ENCODE assay signal across 8 cellular contexts in genomic region chr14:91060472-91061308, GRCh38. TPM values are rescaled to one million over a fixed set of nuclear protein-coding genes. Genes with fewer than 3 reads are reported as not detected.
DNase-seq lines count a peak whose midpoint lies in the region; ATAC-seq and TF ChIP-seq lines count a peak whose summit lies in the region.

Gene RPS6KA5 (minus strand): TSS chr14:91060641. CDS start chr14:91060434, 207 bp downstream.

- DNase-seq in AG10803 (ENCODE audit: low read depth) (peak; percentile 100), NCI-H460 (ENCODE audit: extremely low read depth, low read depth) (peak; percentile 100), cerebellar nuclear complex (lab: John Stamatoyannopoulos, UW) (peak; percentile 100), islet precursor cell (peak; percentile 100)
- peak; percentile 99 for DNase-seq in activated CD4-positive, CD25-positive, alpha-beta regulatory T cell treated with anti-CD3 and anti-CD28 coated beads, Interleukin-2, amount 50 U/mL, for 72 hours
- peak; percentile 98 to 100 (median 100) for DNase-seq in stimulated activated CD4-positive, alpha-beta T cell treated with anti-CD3 and anti-CD28 coated beads, Interleukin-12 subunit alpha, Interleukin-12 subunit beta, amount 100 ng/mL, for 48 hours (ENCODE audit: low read depth in 2 of 3, low spot score in 1 of 3)

- ATAC-seq in GM19043 (IDR thresholded peaks at IDR 0.05; ENCODE audit: low read depth, unreplicated experiment) (peak; percentile 86), HG03378 (IDR thresholded peaks at IDR 0.05; ENCODE audit: unreplicated experiment) (peak; percentile 91)

- H3K4me3 ChIP-seq in AG10803 (ENCODE audit: low read length) = peak within 1 kb of the TSS; percentile 82

- no peak for TF ChIP-seq CTCF in AG10803 (conservative IDR thresholded peaks at IDR 0.05; ENCODE audit: low read length)

RNA-seq across cellular contexts. Expression of gene RPS6KA5, which starts in this region (rescaled TPM):
- total RNA-seq in NCI-H460 (2014; rRNA removed; shearing (Covaris generic)) = 4.6 TPM in 2 replicates
- 3.5 and 3.6 TPM in 2 replicates for polyA plus RNA-seq in NCI-H460 (2014; cell fraction: nucleus; rRNA removed)

Comparison
In these comparisons a context has a peak if more than half of its experiments do, and no peak if none do; other contexts are left out.
1. Peak in every context shown above with its lines: DNase-seq, ATAC-seq and H3K4me3 ChIP-seq.